ENCODE assay signal across 8 cellular contexts in genomic region chr16:58515871-58516767, GRCh38. TPM values are rescaled to one million over a fixed set of nuclear protein-coding genes. Genes with fewer than 3 reads are reported as not detected.
DNase-seq lines count a peak whose midpoint lies in the region; ATAC-seq, FAIRE-seq and TF ChIP-seq lines count a peak whose summit lies in the region.

No MANE protein-coding gene starts in this region.

- intact Hi-C loops in esophagus squamous epithelium (cut with DNase I): no loop called here

- H3K27me3 Mint-ChIP-seq in neural crest cell (ENCODE audit: low read depth): peaks cover 15% of the 10 kb centered on the region

- peak; percentile 37 for ATAC-seq in GM21786 (IDR thresholded peaks at IDR 0.05; ENCODE audit: unreplicated experiment)

- peaks cover 28% of the 10 kb centered on the region for H3K4me1 Mint-ChIP-seq in neural crest cell

- peaks cover 9 to 28% (median 14%) of the 10 kb centered on the region in 3 donors for H3K4me1 ChIP-seq in esophagus squamous epithelium

- peak; percentile 67 for DNase-seq in GM12865 (ENCODE audit: low read depth)
- DNase-seq in LoVo (ENCODE audit: low spot score): peak; percentile 43
- DNase-seq in activated CD8-positive, alpha-beta memory T cell treated with anti-CD3 and anti-CD28 coated beads, Interleukin-2, amount 50 U/mL, for 4 hours: peak; percentile 48
- no peak for DNase-seq in esophagus squamous epithelium (lab: John Stamatoyannopoulos, UW)
- DNase-seq in neural crest cell (ENCODE audit: low read depth, low spot score): no peak
- DNase-seq in D721Med (ENCODE audit: insufficient read length, low spot score): no peak
- no peak for DNase-seq in SW 1271 (lab: John Stamatoyannopoulos, UW)

- no peak overlapping the region for H3K27ac Mint-ChIP-seq in neural crest cell (ENCODE audit: unreplicated experiment)

- no peak for TF ChIP-seq POLR2A in esophagus squamous epithelium (IDR thresholded peaks at IDR 0.05)

- peak overlapping the region; percentile 83 to 92 (median 90) for H3K27ac ChIP-seq in esophagus squamous epithelium

- H3K9me3 Mint-ChIP-seq in neural crest cell: no peaks in the 10 kb centered on the region

- H3K4me3 ChIP-seq in GM12865 (ENCODE audit: low read depth, low read length) (peak overlapping the region; percentile 62), esophagus squamous epithelium (peak overlapping the region; percentile 72 to 93 (median 90))

- no peaks in the 10 kb centered on the region for H3K27me3 ChIP-seq in esophagus squamous epithelium

- H3K9me3 ChIP-seq in esophagus squamous epithelium: no peaks in the 10 kb centered on the region

- TF ChIP-seq CTCF in GM12865 (IDR thresholded peaks at IDR 0.05; ENCODE audit: insufficient read depth, low read depth, low read length, missing control alignments) (no peak), esophagus squamous epithelium (IDR thresholded peaks at IDR 0.05) (peak in 1 of 6 experiments; percentile 7), neural crest cell (conservative IDR thresholded peaks at IDR 0.05) (peak; percentile 4), D721Med (IDR thresholded peaks at IDR 0.05; ENCODE audit: insufficient read depth, missing control alignments) (no peak)

- 40 to 61% methylated on average over 2 to 9 of the region's 66 CpGs for WGBS in esophagus squamous epithelium, 2 donors

- no peak for FAIRE-seq in D721Med (lab: Jason Lieb, UNC)

- H3K4me3 Mint-ChIP-seq in neural crest cell: peak overlapping the region; percentile 95

- H3K36me3 Mint-ChIP-seq in neural crest cell (ENCODE audit: low read depth): peaks cover 9% of the 10 kb centered on the region

- H3K36me3 ChIP-seq in esophagus squamous epithelium: peaks cover 9 to 51% (median 29%) of the 10 kb centered on the region in 3 donors

RNA-seq across cellular contexts. Expression of gene SETD6, which starts 0.8 kb away (rescaled TPM):
- total RNA-seq in esophagus squamous epithelium (10 to 100 TPM; 12.9 to 46.0 (median 18.0) TPM), neural crest cell (34.0 and 35.6 TPM in 2 replicates)

RNA-seq across cellular contexts. Expression of gene NDRG4, which starts 16.2 kb away (rescaled TPM):
- total RNA-seq in esophagus squamous epithelium (10 to 100 TPM; 19.9 to 62.1 (median 27.8) TPM), neural crest cell (52.5 and 58.9 TPM in 2 replicates)

Comparison
In these comparisons a context has a peak if more than half of its experiments do, and no peak if none do; other contexts are left out.
1. DNase-seq: peak in GM12865 (single experiment), LoVo (single experiment) and activated CD8-positive, alpha-beta memory T cell treated with anti-CD3 and anti-CD28 coated beads, Interleukin-2, amount 50 U/mL, for 4 hours (single experiment); none in esophagus squamous epithelium (single experiment), neural crest cell (single experiment), D721Med (single experiment) and SW 1271 (0 of 2).